In the genomic region with DNA sequence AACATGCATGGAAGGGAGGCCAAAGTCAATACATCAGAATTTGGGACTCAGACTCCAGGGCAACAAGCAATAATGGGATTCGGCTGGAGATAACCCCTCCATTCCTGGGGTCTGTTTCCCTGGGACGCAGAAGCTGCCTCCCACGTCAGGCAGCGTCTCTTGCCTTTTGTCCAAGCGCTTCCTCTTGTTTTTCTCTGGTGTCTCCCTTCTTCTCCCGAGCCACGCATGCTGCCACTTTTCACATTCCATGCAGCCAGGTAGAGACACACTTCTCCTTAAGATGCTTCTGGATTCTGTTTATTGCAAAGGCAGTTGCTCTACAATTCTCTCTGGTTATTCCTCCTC, we compare ENCODE assay signal across 13 cellular contexts.
"Had no signal": no experiment of that assay in that cellular context is flagged by ENCODE, and none has a peak within 500 bp of the region (broad histone marks: within the 10 kb centered on the region; RNA-seq: fewer than 3 reads in every experiment).

No MANE protein-coding gene starts in this region.

- H3K4me3 ChIP-seq: upper lobe of left lung had no signal

- H3K9me3 ChIP-seq: SK-N-SH, upper lobe of left lung had no signal

- H3K36me3 ChIP-seq: upper lobe of left lung had no signal

- H3K27ac Mint-ChIP-seq: activated T-helper 17 cell treated with anti-CD3 and anti-CD28 coated beads, Interleukin-2, amount 50 U/mL, for 72 hours; endodermal cell; stimulated activated memory B cell treated with anti-CD40 and anti-IgM and Interleukin-4, amounts not matched to agents 10 μg/mL and 1 μg/mL and 100 μg/mL, for 72 hours; T-cell had no signal

- H3K4me1 Mint-ChIP-seq: activated T-helper 17 cell treated with anti-CD3 and anti-CD28 coated beads, Interleukin-2, amount 50 U/mL, for 72 hours; stimulated activated memory B cell treated with anti-CD40 and anti-IgM and Interleukin-4, amounts not matched to agents 10 μg/mL and 1 μg/mL and 100 μg/mL, for 72 hours; T-cell had no signal

- H3K9me2 ChIP-seq: SK-N-SH had no signal

- H3K27me3 ChIP-seq: upper lobe of left lung had no signal

- DNase-seq: activated CD4-positive, alpha-beta T cell treated with anti-CD3 and anti-CD28 coated beads, Interleukin-2, amount 50 U/mL, for 4 hours; activated naive CD4-positive, alpha-beta T cell treated with Interleukin-2 at 50 U/mL for 16 hours; activated T-cell treated with anti-CD3 and anti-CD28 coated beads for 4 hours; endodermal cell; hippocampal formation; SK-N-SH; stimulated activated CD4-positive, alpha-beta T cell treated with anti-CD3 and anti-CD28 coated beads, Interleukin-2, amount 100 ng/mL, for 48 hours; T-cell; T1000; upper lobe of left lung had no signal

- ATAC-seq: activated CD4-positive, CD25-positive, alpha-beta regulatory T cell treated with anti-CD3 and anti-CD28 coated beads, Interleukin-2, amount 50 U/mL, for 24 hours; activated T-helper 17 cell treated with anti-CD3 and anti-CD28 coated beads, Interleukin-2, amount 50 U/mL, for 72 hours; stimulated activated memory B cell treated with anti-CD40 and anti-IgM and Interleukin-4, amounts not matched to agents 10 μg/mL and 1 μg/mL and 100 μg/mL, for 72 hours; T-cell had no signal

- H3K4me3 Mint-ChIP-seq: activated T-helper 17 cell treated with anti-CD3 and anti-CD28 coated beads, Interleukin-2, amount 50 U/mL, for 72 hours; endodermal cell; stimulated activated memory B cell treated with anti-CD40 and anti-IgM and Interleukin-4, amounts not matched to agents 10 μg/mL and 1 μg/mL and 100 μg/mL, for 72 hours; T-cell had no signal

- H3K9me3 Mint-ChIP-seq: activated T-helper 17 cell treated with anti-CD3 and anti-CD28 coated beads, Interleukin-2, amount 50 U/mL, for 72 hours; endodermal cell; stimulated activated memory B cell treated with anti-CD40 and anti-IgM and Interleukin-4, amounts not matched to agents 10 μg/mL and 1 μg/mL and 100 μg/mL, for 72 hours; T-cell had no signal

- H3K4me2 ChIP-seq: SK-N-SH had no signal
